Comparison of ENCODE assay signal across 10 cellular contexts in genomic region chr5:50665091-50665490, GRCh38. TPM values are rescaled to one million over a fixed set of nuclear protein-coding genes. Genes with fewer than 3 reads are reported as not detected.
DNase-seq lines count a peak whose midpoint lies in the region; ATAC-seq and TF ChIP-seq lines count a peak whose summit lies in the region.
"Had no signal": no experiment of that assay in that cellular context is flagged by ENCODE, and none has a peak within 500 bp of the region (broad histone marks: within the 10 kb centered on the region; RNA-seq: fewer than 3 reads in every experiment).

No MANE protein-coding gene starts in this region.

- POLR2A ChIA-PET in A673 (lab: Charles Lee; ENCODE audit: low non-redundant PET): no interaction called here

- no peak for ATAC-seq in stimulated activated naive CD8-positive, alpha-beta T cell treated with anti-CD3 and anti-CD28 coated beads, Interleukin-15, Interleukin-2, amounts not matched to agents 100 U/mL and 50 U/mL, for 24 hours
- peak; percentile 90 for ATAC-seq in mucosa of descending colon
- ATAC-seq in GM19035 (IDR thresholded peaks at IDR 0.05; ENCODE audit: unreplicated experiment): no peak
- no peak for ATAC-seq in GM18868 (IDR thresholded peaks at IDR 0.05; ENCODE audit: unreplicated experiment)
- no peak for ATAC-seq in HG03095 (IDR thresholded peaks at IDR 0.05; ENCODE audit: unreplicated experiment)

- DNase-seq in stimulated activated naive CD8-positive, alpha-beta T cell treated with anti-CD3 and anti-CD28 coated beads, Interleukin-15, Interleukin-2, amounts not matched to agents 100 U/mL and 50 U/mL, for 24 hours: no peak
- DNase-seq in activated T-helper 2 cell treated with anti-CD3 and anti-CD28 coated beads, Interferon-gamma antibody, Interleukin-2, Interleukin-4, amounts not matched to agents 10 μg/mL and 5 μg/mL and 100 μg/mL, durations not matched to agents 14 hours and 24 hours and 36 hours (ENCODE audit: low spot score): no peak
- DNase-seq in mucosa of descending colon: no peak
- DNase-seq in A673 (ENCODE audit: low spot score): no peak
- DNase-seq: NCI-H69, SK-N-SH had no signal

- H3K27me3 ChIP-seq in A673 (replicated peaks; ENCODE audit: insufficient read depth, low read depth, low read length, poor library complexity): no peaks in the 10 kb centered on the region

- H3K36me3 ChIP-seq in mucosa of descending colon (ENCODE audit: low read depth) (no peaks in the 10 kb centered on the region), A673 (ENCODE audit: insufficient read depth, low read length, poor library complexity, severe bottlenecking) (no peaks in the 10 kb centered on the region)

- TF ChIP-seq CTCF in mucosa of descending colon (IDR thresholded peaks at IDR 0.05) (no peak), A673 (conservative IDR thresholded peaks at IDR 0.05; ENCODE audit: low read depth, low read length) (no peak)

- intact Hi-C loops in activated T-helper 2 cell treated with anti-CD3 and anti-CD28 coated beads, Interferon-gamma antibody, Interleukin-2, Interleukin-4, amounts not matched to agents 10 μg/mL and 5 μg/mL and 100 μg/mL, durations not matched to agents 14 hours and 24 hours and 36 hours (cut with micrococcal nuclease): loop anchor here (2.0 to 5.0 kb wide), 2 partner anchors 74 to 163 kb away; no protein-coding TSS in a partner anchor
- intact Hi-C loops in mucosa of descending colon (cut with DNase I, micrococcal nuclease) (no loop called here), A673 (cut with micrococcal nuclease; ENCODE audit: unreplicated experiment) (loop anchor here (5.0 kb wide), 1 partner anchor 82 kb away; no protein-coding TSS in a partner anchor)

- H3K4me1 ChIP-seq in mucosa of descending colon (ENCODE audit: low read depth): no peaks in the 10 kb centered on the region
- H3K4me1 ChIP-seq in A673 (ENCODE audit: insufficient read depth, low read length, poor library complexity, severe bottlenecking): peaks cover 4% of the 10 kb centered on the region

- no peak overlapping the region for H3K4me3 ChIP-seq in mucosa of descending colon
- H3K4me3 ChIP-seq in A673 (ENCODE audit: low read depth, low read length, poor library complexity, severe bottlenecking): no peak overlapping the region

- H3K27ac Mint-ChIP-seq in stimulated activated naive CD8-positive, alpha-beta T cell treated with anti-CD3 and anti-CD28 coated beads, Interleukin-15, Interleukin-2, amounts not matched to agents 100 ng/mL and 50 ng/mL, for 24 hours: peak overlapping the region; percentile 96
- peak overlapping the region; percentile 98 for H3K27ac Mint-ChIP-seq in activated T-helper 2 cell treated with anti-CD3 and anti-CD28 coated beads, Interferon-gamma antibody, Interleukin-2, Interleukin-4, amounts not matched to agents 10 μg/mL and 5 μg/mL and 100 μg/mL, durations not matched to agents 14 hours and 24 hours and 36 hours

- no peaks in the 10 kb centered on the region for H3K9me3 Mint-ChIP-seq in stimulated activated naive CD8-positive, alpha-beta T cell treated with anti-CD3 and anti-CD28 coated beads, Interleukin-15, Interleukin-2, amounts not matched to agents 100 ng/mL and 50 ng/mL, for 24 hours
- H3K9me3 Mint-ChIP-seq in activated T-helper 2 cell treated with anti-CD3 and anti-CD28 coated beads, Interferon-gamma antibody, Interleukin-2, Interleukin-4, amounts not matched to agents 10 μg/mL and 5 μg/mL and 100 μg/mL, durations not matched to agents 14 hours and 24 hours and 36 hours: peaks cover 3% of the 10 kb centered on the region

- H3K27me3 Mint-ChIP-seq in stimulated activated naive CD8-positive, alpha-beta T cell treated with anti-CD3 and anti-CD28 coated beads, Interleukin-15, Interleukin-2, amounts not matched to agents 100 ng/mL and 50 ng/mL, for 24 hours: no peaks in the 10 kb centered on the region
- H3K27me3 Mint-ChIP-seq in activated T-helper 2 cell treated with anti-CD3 and anti-CD28 coated beads, Interferon-gamma antibody, Interleukin-2, Interleukin-4, amounts not matched to agents 10 μg/mL and 5 μg/mL and 100 μg/mL, durations not matched to agents 14 hours and 24 hours and 36 hours (ENCODE audit: low read depth): no peaks in the 10 kb centered on the region

- H3K4me1 Mint-ChIP-seq in stimulated activated naive CD8-positive, alpha-beta T cell treated with anti-CD3 and anti-CD28 coated beads, Interleukin-15, Interleukin-2, amounts not matched to agents 100 ng/mL and 50 ng/mL, for 24 hours (ENCODE audit: low read depth): peaks cover 30% of the 10 kb centered on the region
- H3K4me1 Mint-ChIP-seq in activated T-helper 2 cell treated with anti-CD3 and anti-CD28 coated beads, Interferon-gamma antibody, Interleukin-2, Interleukin-4, amounts not matched to agents 10 μg/mL and 5 μg/mL and 100 μg/mL, durations not matched to agents 14 hours and 24 hours and 36 hours (ENCODE audit: low read depth): peaks cover 32% of the 10 kb centered on the region

- no TSS peak for BruUV-seq in A673 (replicated peaks; lab: Mats Ljungman, UMichigan)

- CTCF ChIA-PET in A673 (lab: Charles Lee): no interaction called here

- no peaks in the 10 kb centered on the region for H3K36me3 Mint-ChIP-seq in stimulated activated naive CD8-positive, alpha-beta T cell treated with anti-CD3 and anti-CD28 coated beads, Interleukin-15, Interleukin-2, amounts not matched to agents 100 ng/mL and 50 ng/mL, for 24 hours (ENCODE audit: low read depth)
- H3K36me3 Mint-ChIP-seq in activated T-helper 2 cell treated with anti-CD3 and anti-CD28 coated beads, Interferon-gamma antibody, Interleukin-2, Interleukin-4, amounts not matched to agents 10 μg/mL and 5 μg/mL and 100 μg/mL, durations not matched to agents 14 hours and 24 hours and 36 hours (ENCODE audit: low read depth): peaks cover 5% of the 10 kb centered on the region

- no peaks in the 10 kb centered on the region for H3K9me3 ChIP-seq in mucosa of descending colon
- H3K9me3 ChIP-seq in A673 (ENCODE audit: low read depth, low read length, poor library complexity, severe bottlenecking): no peaks in the 10 kb centered on the region
- H3K9me3 ChIP-seq: SK-N-SH had no signal

- H3K4me3 Mint-ChIP-seq in stimulated activated naive CD8-positive, alpha-beta T cell treated with anti-CD3 and anti-CD28 coated beads, Interleukin-15, Interleukin-2, amounts not matched to agents 100 ng/mL and 50 ng/mL, for 24 hours: peak overlapping the region; percentile 95
- peak overlapping the region; percentile 96 for H3K4me3 Mint-ChIP-seq in activated T-helper 2 cell treated with anti-CD3 and anti-CD28 coated beads, Interferon-gamma antibody, Interleukin-2, Interleukin-4, amounts not matched to agents 10 μg/mL and 5 μg/mL and 100 μg/mL, durations not matched to agents 14 hours and 24 hours and 36 hours (ENCODE audit: low read depth)

- H3K27ac ChIP-seq in A673 (ENCODE audit: low read depth, low read length, poor library complexity, severe bottlenecking): no peak overlapping the region

RNA-seq across cellular contexts. Expression of gene PARP8, which starts 1.3 kb away (rescaled TPM):
- total RNA-seq in activated T-helper 2 cell treated with anti-CD3 and anti-CD28 coated beads, Interferon-gamma antibody, Interleukin-2, Interleukin-4, amounts not matched to agents 10 μg/mL and 5 μg/mL and 100 μg/mL, durations not matched to agents 14 hours and 24 hours and 36 hours: 22.2 and 23.5 TPM in 2 replicates
- total RNA-seq in mucosa of descending colon (10 to 100 TPM in 2 of 3 donors, 1 to 10 TPM in 1; 7.4 to 29.3 (median 20.1) TPM), A673 (2021) (17.7 and 18.0 TPM in 2 replicates)

Comparison
In these comparisons a context has a peak if more than half of its experiments do, and no peak if none do; other contexts are left out.
1. intact Hi-C loops: an anchor here in activated T-helper 2 cell treated with anti-CD3 and anti-CD28 coated beads, Interferon-gamma antibody, Interleukin-2, Interleukin-4, amounts not matched to agents 10 μg/mL and 5 μg/mL and 100 μg/mL, durations not matched to agents 14 hours and 24 hours and 36 hours (2.0 to 5.0 kb wide) and A673 (5.0 kb wide); none called in mucosa of descending colon.